Comparison of ENCODE assay signal across 17 cellular contexts in the genomic region with DNA sequence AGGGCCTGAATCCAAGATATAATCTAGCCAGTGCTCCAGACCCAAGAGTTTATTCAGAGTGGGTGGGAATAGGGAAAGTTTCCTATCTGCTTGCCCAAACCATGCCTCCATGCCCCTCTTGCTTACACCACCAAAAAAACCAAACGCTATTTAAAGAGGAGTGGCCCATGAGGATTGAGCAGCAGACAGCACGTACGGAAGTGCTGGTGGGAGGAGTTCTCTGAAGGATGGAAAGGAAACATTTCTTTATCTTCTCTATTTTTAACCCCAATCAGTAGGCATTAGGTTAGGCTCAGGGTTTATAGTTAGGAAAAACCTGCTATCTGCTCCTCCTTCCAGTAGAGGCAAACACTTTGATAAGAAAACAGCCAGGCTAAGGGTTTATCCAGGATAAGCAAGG.
DNase-seq lines count a peak whose midpoint lies in the region; ATAC-seq and TF ChIP-seq lines count a peak whose summit lies in the region.
"Had no signal": no experiment of that assay in that cellular context is flagged by ENCODE, and none has a peak within 500 bp of the region (broad histone marks: within the 10 kb centered on the region; RNA-seq: fewer than 3 reads in every experiment).

No MANE protein-coding gene starts in this region.

- H2AFZ ChIP-seq in osteoblast (ENCODE audit: low read length), result no peak overlapping the region
- H2AFZ ChIP-seq: GM23248 had no signal

- peak overlapping the region; percentile 53; the same call in 1 of the 2 replicates for H3K9ac ChIP-seq in BLaER1
- H3K9ac ChIP-seq: GM23248 had no signal

- H3K4me3 Mint-ChIP-seq in MCF 10A (ENCODE audit: unreplicated experiment), result no peak overlapping the region
- H3K4me3 Mint-ChIP-seq: CD4-positive, alpha-beta T cell had no signal

- H3K4me2 ChIP-seq in BLaER1 (peak overlapping the region; percentile 87), osteoblast (ENCODE audit: insufficient read depth, low read length) (no peak overlapping the region)

- no peaks in the 10 kb centered on the region for H3K9me3 Mint-ChIP-seq in MCF 10A (ENCODE audit: unreplicated experiment)
- H3K9me3 Mint-ChIP-seq: CD4-positive, alpha-beta T cell had no signal

- no peak for DNase-seq in MCF 10A (ENCODE audit: unreplicated experiment)
- no peak for DNase-seq in breast epithelium (ENCODE audit: low spot score in 2 of 2)
- no peak for DNase-seq in coronary artery (ENCODE audit: low spot score)
- peak; percentile 56 for DNase-seq in osteoblast (ENCODE audit: insufficient read length, low spot score, missing footprints)
- no peak for DNase-seq in aorta
- no peak for DNase-seq in RPMI8226
- no peak for DNase-seq in SHP77 (lab: John Stamatoyannopoulos, UW)
- DNase-seq: 8988T; AML-193; C1 segment of cervical spinal cord; CD4-positive, alpha-beta T cell; DMS153; DMS79 treated with DMSO at 0.1 percent for 48 hours; EL; GM23248 had no signal

- CTCF ChIA-PET in MCF 10A (lab: Yijun Ruan, JAX), result no interaction called here

- WGBS in aorta, 2 donors, result 5 to 12% methylated on average over 3 of the region's 3 CpGs

- H3K27me3 ChIP-seq in breast epithelium (no peaks in the 10 kb centered on the region), BLaER1 (no peaks in the 10 kb centered on the region), osteoblast (ENCODE audit: insufficient read depth, low read length) (no peaks in the 10 kb centered on the region), aorta (ENCODE audit: control insufficient read depth in 1 of 2, insufficient read depth in 2 of 2, low read length in 1 of 2) (no peaks in the 10 kb centered on the region)

- H3K27ac Mint-ChIP-seq in MCF 10A (ENCODE audit: low read depth, unreplicated experiment), result peak overlapping the region; percentile 33
- H3K27ac Mint-ChIP-seq: CD4-positive, alpha-beta T cell had no signal

- H3K36me3 Mint-ChIP-seq in MCF 10A (ENCODE audit: insufficient read depth, unreplicated experiment), result peaks cover 52% of the 10 kb centered on the region

- H4K20me1 ChIP-seq in BLaER1 (no peaks in the 10 kb centered on the region), osteoblast (ENCODE audit: insufficient read depth, low read length) (no peaks in the 10 kb centered on the region)

- no peak overlapping the region for H3K27ac ChIP-seq in breast epithelium
- peak overlapping the region; percentile 68 for H3K27ac ChIP-seq in BLaER1
- H3K27ac ChIP-seq in coronary artery, result peak overlapping the region; percentile 12 to 16
- no peak overlapping the region for H3K27ac ChIP-seq in osteoblast (ENCODE audit: low read depth, low read length)
- no peak overlapping the region for H3K27ac ChIP-seq in aorta (ENCODE audit: low read depth in 1 of 2, low read length in 2 of 2)
- H3K27ac ChIP-seq: GM23248 had no signal

- H3K4me1 ChIP-seq in breast epithelium (no peaks in the 10 kb centered on the region), BLaER1 (peaks cover 43% of the 10 kb centered on the region), osteoblast (ENCODE audit: insufficient read depth, low read length) (no peaks in the 10 kb centered on the region), aorta (ENCODE audit: control insufficient read depth in 1 of 2, insufficient read depth in 2 of 2, low read length in 2 of 2) (peaks cover 3 to 6% of the 10 kb centered on the region in 2 donors)

- no peak overlapping the region for H3K4me3 ChIP-seq in breast epithelium
- peak overlapping the region; percentile 37; the same call in 1 of the 2 replicates for H3K4me3 ChIP-seq in BLaER1
- no peak overlapping the region for H3K4me3 ChIP-seq in coronary artery
- H3K4me3 ChIP-seq in osteoblast (ENCODE audit: insufficient read depth, low read length), result no peak overlapping the region
- no peak overlapping the region for H3K4me3 ChIP-seq in aorta (ENCODE audit: low read length in 2 of 2)
- H3K4me3 ChIP-seq: GM23248 had no signal

- POLR2A ChIA-PET in MCF 10A (lab: Yijun Ruan, JAX), result no interaction called here

- no peaks in the 10 kb centered on the region for H3K4me1 Mint-ChIP-seq in MCF 10A (ENCODE audit: insufficient read depth, unreplicated experiment)

- intact Hi-C loops in MCF 10A (cut with micrococcal nuclease), result loop anchor here (10.0 kb wide), 1 partner anchor 308 kb away; no protein-coding TSS in a partner anchor
- intact Hi-C loops in breast epithelium (cut with DNase I; ENCODE audit: low total_unique reads), result no loop called here
- intact Hi-C loops in aorta (cut with DNase I), result no loop called here

- H3K36me3 ChIP-seq in breast epithelium (no peaks in the 10 kb centered on the region), BLaER1 (no peaks in the 10 kb centered on the region), osteoblast (ENCODE audit: insufficient read depth, low read length) (peaks cover 9% of the 10 kb centered on the region), aorta (ENCODE audit: control insufficient read depth in 1 of 2, insufficient read depth in 2 of 2, low read length in 1 of 2) (peaks cover 0 to 4% of the 10 kb centered on the region in 2 donors)

- no peak for ATAC-seq in aorta (ENCODE audit: low FRiP score)
- ATAC-seq: HCT116 had no signal

- TF ChIP-seq POLR2A in breast epithelium (IDR thresholded peaks at IDR 0.05), result no peak

- H3K79me2 ChIP-seq in osteoblast (ENCODE audit: insufficient read depth, low read length), result peaks cover 2% of the 10 kb centered on the region

- H3K9me3 ChIP-seq in breast epithelium, result no peaks in the 10 kb centered on the region
- H3K9me3 ChIP-seq in BLaER1, result no peaks in the 10 kb centered on the region
- H3K9me3 ChIP-seq in osteoblast (ENCODE audit: low read depth, low read length), result no peaks in the 10 kb centered on the region
- no peaks in the 10 kb centered on the region for H3K9me3 ChIP-seq in aorta (ENCODE audit: control insufficient read depth, low read length)

- no peak for TF ChIP-seq CTCF in MCF 10A (IDR thresholded peaks at IDR 0.05; ENCODE audit: unreplicated experiment)
- TF ChIP-seq CTCF in breast epithelium (IDR thresholded peaks at IDR 0.05), result no peak
- TF ChIP-seq CTCF in coronary artery (IDR thresholded peaks at IDR 0.05), result no peak
- no peak for TF ChIP-seq CTCF in osteoblast (IDR thresholded peaks at IDR 0.05; ENCODE audit: extremely low read depth, low read depth, low read length)

- no TSS peak for BruUV-seq in MCF 10A (replicated peaks; lab: Mats Ljungman, UMichigan)

- no peaks in the 10 kb centered on the region for H3K27me3 Mint-ChIP-seq in MCF 10A (ENCODE audit: insufficient read depth, unreplicated experiment)
- H3K27me3 Mint-ChIP-seq: CD4-positive, alpha-beta T cell had no signal

Comparison
In these comparisons a context has a peak if more than half of its experiments do, and no peak if none do; other contexts are left out.
1. H3K27ac ChIP-seq: peak in BLaER1 (single experiment) and coronary artery (2 of 2); none in breast epithelium (0 of 2), osteoblast (single experiment) and aorta (0 of 2).